Comparison of ENCODE assay signal across 14 cellular contexts in the genomic region with DNA sequence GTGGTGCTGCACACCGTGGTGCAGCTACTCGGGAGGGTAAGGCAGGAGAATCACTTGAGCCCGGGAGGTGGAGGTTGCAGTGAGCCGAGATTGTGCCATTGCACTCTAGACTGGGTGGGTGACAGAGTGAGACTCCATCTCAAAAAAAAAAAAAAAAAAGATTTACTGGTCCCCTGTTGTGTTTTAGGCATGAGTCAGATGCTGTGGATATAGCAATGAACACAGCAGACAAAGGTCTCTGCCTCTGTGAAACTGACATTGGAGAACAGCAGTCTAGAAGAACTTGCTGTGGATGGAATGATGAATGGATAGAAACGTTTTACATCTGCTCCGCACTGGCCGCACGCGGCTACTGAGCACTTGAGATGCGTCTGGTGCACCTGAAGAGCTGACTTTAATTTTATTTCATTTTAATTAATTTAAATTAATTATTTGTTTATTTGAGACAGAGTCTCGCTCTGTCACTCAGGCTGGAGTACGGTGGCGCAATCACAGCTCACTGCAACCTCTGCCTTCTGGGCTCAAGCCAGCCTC. TPM values are rescaled to one million over a fixed set of nuclear protein-coding genes. Genes with fewer than 3 reads are reported as not detected.
DNase-seq lines count a peak whose midpoint lies in the region; ATAC-seq, FAIRE-seq and TF ChIP-seq lines count a peak whose summit lies in the region.
"Had no signal": no experiment of that assay in that cellular context is flagged by ENCODE, and none has a peak within 500 bp of the region (broad histone marks: within the 10 kb centered on the region; RNA-seq: fewer than 3 reads in every experiment).

No MANE protein-coding gene starts in this region.

- TF ChIP-seq POLR2A in K562 (conservative IDR thresholded peaks at IDR 0.05) = no peak

- H3K27me3 ChIP-seq in K562 (ENCODE audit: control insufficient read depth in 2 of 2, insufficient read depth in 2 of 2, low read length in 2 of 2) (no peaks in the 10 kb centered on the region), liver (ENCODE audit: control insufficient read depth in 4 of 4, insufficient read depth in 4 of 4, low read length in 3 of 4) (no peaks in the 10 kb centered on the region), upper lobe of right lung (no peaks in the 10 kb centered on the region)
- H3K27me3 ChIP-seq: cardiac muscle cell, MG63 had no signal

- POLR2A ChIA-PET in HEK293T (lab: Yijun Ruan, JAX) = no interaction called here
- POLR2A ChIA-PET in K562 (lab: Yijun Ruan, JAX) = interaction anchor here (0.9 to 1.0 kb wide), 2 partner anchors 11 to 17 kb away, joined by 3 read pairs; no protein-coding TSS in a partner anchor

- no peak for DNase-seq in HEK293T (ENCODE audit: extremely low spot score)
- no peak for DNase-seq in K562 (ENCODE audit: extremely low read depth in 1 of 4, low spot score in 3 of 4)
- DNase-seq in upper lobe of right lung = peak; percentile 42
- no peak for DNase-seq in NOMO-1 treated with dmso at 0.1 percent for 144 hours (lab: John Stamatoyannopoulos, UW; ENCODE audit: unreplicated experiment)
- no peak for DNase-seq in stimulated activated CD4-positive, alpha-beta T cell treated with anti-CD3 and anti-CD28 coated beads, Interleukin-12 subunit alpha, Interleukin-12 subunit beta, amount 100 ng/mL, for 4 hours
- DNase-seq in foreskin melanocyte = no peak
- DNase-seq: activated CD4-positive, alpha-beta T cell treated with anti-CD3 and anti-CD28 coated beads, Interleukin-2, amount 50 U/mL, for 1 hour; activated effector memory CD4-positive, alpha-beta T cell treated with anti-CD3 and anti-CD28 coated beads, Interleukin-2, amount 50 U/mL, for 16 hours; erythroblast; substantia nigra had no signal

- H3K9me1 ChIP-seq in K562 (ENCODE audit: control insufficient read depth, insufficient read depth, low read length) = no peaks in the 10 kb centered on the region

- no TSS peak for BruUV-seq in K562 (replicated peaks; lab: Mats Ljungman, UMichigan)

- intact Hi-C loops in K562 (cut with micrococcal nuclease) (no loop called here), upper lobe of right lung (cut with DNase I) (no loop called here)

- WGBS in K562 (ENCODE audit: insufficient coverage, low coverage, missing lambda C conversion rate) = 72% methylated on average over 13 of the region's 13 CpGs
- WGBS in liver = 85% methylated on average over 13 of the region's 13 CpGs

- TF ChIP-seq CTCF in K562 (IDR thresholded peaks at IDR 0.05 in 2 of 3, conservative IDR thresholded peaks at IDR 0.05 in 1 of 3; ENCODE audit: insufficient read depth in 2 of 3, low read depth in 1 of 3, low read length in 3 of 3) (no peak), liver (IDR thresholded peaks at IDR 0.05; ENCODE audit: low read depth, low read length, missing input control) (no peak), upper lobe of right lung (IDR thresholded peaks at IDR 0.05) (no peak)

- H2AFZ ChIP-seq in K562 (ENCODE audit: low read depth, low read length) = no peak overlapping the region

- peaks cover 10 to 36% of the 10 kb centered on the region in 2 experiments; a peak in 4 of 5 replicates for H3K4me1 ChIP-seq in K562 (replicated peaks in 1 of 2; ENCODE audit: control insufficient read depth in 2 of 2, insufficient read depth in 2 of 2, low read length in 2 of 2)
- H3K4me1 ChIP-seq in liver (ENCODE audit: control insufficient read depth in 4 of 4, insufficient read depth in 4 of 4, low read length in 3 of 4) = peaks cover 25 to 86% (median 62%) of the 10 kb centered on the region in 4 donors
- peaks cover 60% of the 10 kb centered on the region for H3K4me1 ChIP-seq in upper lobe of right lung

- no peak overlapping the region for H3K9ac ChIP-seq in K562 (ENCODE audit: insufficient read depth in 1 of 2, low read depth in 2 of 2, low read length in 2 of 2)
- no peak overlapping the region for H3K9ac ChIP-seq in liver (ENCODE audit: low read depth in 1 of 2, low read length in 2 of 2)

- no peak for TF ChIP-seq EP300 in K562 (IDR thresholded peaks at IDR 0.05; ENCODE audit: low read length)

- no peaks in the 10 kb centered on the region for H4K20me1 ChIP-seq in K562 (replicated peaks; ENCODE audit: control insufficient read depth, insufficient read depth, low read length)

- H3K79me2 ChIP-seq in K562 (ENCODE audit: control insufficient read depth, insufficient read depth, low read length) = no peaks in the 10 kb centered on the region

- no peak for FAIRE-seq in K562 (lab: Jason Lieb, UNC)

- TF ChIP-seq RAD21 in K562 (CRISPR knock-in tag; conservative IDR thresholded peaks at IDR 0.05 in 1 of 2, IDR thresholded peaks at IDR 0.05 in 1 of 2) = no peak
- TF ChIP-seq RAD21 in liver (IDR thresholded peaks at IDR 0.05) = no peak

- H3K36me3 ChIP-seq in K562 (ENCODE audit: control insufficient read depth, insufficient read depth, low read length) (no peaks in the 10 kb centered on the region), liver (ENCODE audit: control insufficient read depth in 4 of 4, insufficient read depth in 3 of 4, low read depth in 1 of 4, low read length in 3 of 4) (no peaks in the 10 kb centered on the region), upper lobe of right lung (no peaks in the 10 kb centered on the region)
- H3K36me3 ChIP-seq: cardiac muscle cell, MG63 had no signal

- no peak for ATAC-seq in K562
- ATAC-seq in upper lobe of right lung = no peak

- CTCF ChIA-PET in HEK293T (lab: Yijun Ruan, JAX) (interaction anchor here (1.8 to 2.7 kb wide), 2 partner anchors 98 to 102 kb away, joined by 9 read pairs; no protein-coding TSS in a partner anchor), K562 (lab: Yijun Ruan, JAX; ENCODE audit: low intra/inter-chr PET ratio) (no interaction called here)

- H3K9me3 ChIP-seq in K562 (replicated peaks; ENCODE audit: control insufficient read depth, insufficient read depth, low read depth, low read length) = no peaks in the 10 kb centered on the region
- H3K9me3 ChIP-seq in liver (ENCODE audit: control insufficient read depth in 4 of 4, low read length in 3 of 4) = no peaks in the 10 kb centered on the region
- H3K9me3 ChIP-seq in upper lobe of right lung = no peaks in the 10 kb centered on the region
- H3K9me3 ChIP-seq: MG63 had no signal

- H3K4me3 ChIP-seq in K562 (no peak overlapping the region), liver (ENCODE audit: low read depth in 1 of 3, low read length in 3 of 3) (no peak overlapping the region), upper lobe of right lung (no peak overlapping the region)
- H3K4me3 ChIP-seq: cardiac muscle cell, MG63 had no signal

- no peak overlapping the region for H3K27ac ChIP-seq in K562 (ENCODE audit: extremely low read depth, low read depth, low read length)
- peak overlapping the region; percentile 48 to 83 for H3K27ac ChIP-seq in liver (ENCODE audit: low read depth in 1 of 2, low read length in 2 of 2)
- no peak overlapping the region for H3K27ac ChIP-seq in upper lobe of right lung

- no peak overlapping the region for H3K4me2 ChIP-seq in K562 (ENCODE audit: insufficient read depth, low read length)

- in situ Hi-C loops in K562 (cut with MboI) = no loop called here

RNA-seq across cellular contexts. Expression of gene EPHA2, which starts 24.5 kb away (rescaled TPM):
- 0.55 and 1.5 TPM in 2 replicates for total RNA-seq in K562 (2011; cell fraction: chromatin; rRNA removed; ENCODE audit: low replicate concordance)
- total RNA-seq in K562 (2011; cell fraction: nucleolus; rRNA removed) = 0.79 and 1.2 TPM in 2 replicates
- 0.15 and 0.23 TPM in 2 replicates for total RNA-seq in K562 (2011; cell fraction: nucleoplasm; rRNA removed)
- not detected in 2 replicates for total RNA-seq in K562 (2014; rRNA removed)
- 0.04 and 0.06 TPM in 2 replicates for total RNA-seq in K562 (2014; rRNA removed; fragmentation: Illumina TruSeq; extraction: Trizol)
- total RNA-seq in K562 (2015; rRNA removed; fragmentation: Illumina TruSeq; extraction: Trizol) = not detected in 2 replicates
- 0.36 and 0.40 TPM in 2 replicates for total RNA-seq in K562 (2021)
- 0.16 and 0.17 TPM in 2 replicates for polyA plus RNA-seq in K562 (2011; rRNA removed)
- polyA plus RNA-seq in K562 (2011; cell fraction: cytosol; rRNA removed) = 0.09 and 0.70 TPM in 2 replicates
- 0.24 and 0.92 TPM in 2 replicates for polyA plus RNA-seq in K562 (2011; cell fraction: nucleus; rRNA removed)
- 0.07 and 0.09 TPM in 2 replicates for polyA plus RNA-seq in K562 (2012)
- polyA plus RNA-seq in K562 (2014; fragmentation: Illumina TruSeq; extraction: Trizol) = 0.07 and 0.12 TPM in 2 replicates
- polyA plus RNA-seq in K562 (2014; fragmentation: Nextera tagmentation; extraction: Ambion mirVana) = not detected
- polyA plus RNA-seq in K562 (2014; rRNA removed) = 0.05 TPM in 2 replicates
- 0.15 and 0.28 TPM in 2 replicates for polyA minus RNA-seq in K562 (2011; rRNA and poly(A)+ RNA removed)
- polyA minus RNA-seq in K562 (2011; cell fraction: cytosol; rRNA and poly(A)+ RNA removed) = 1.7 and 2.2 TPM in 2 replicates
- 0.33 and 0.81 TPM in 2 replicates for polyA minus RNA-seq in K562 (2011; cell fraction: nucleus; rRNA and poly(A)+ RNA removed)
- 10 to 100 TPM in 1 of 2 donors, 1 to 10 TPM in 1; 5.8 to 11.1 TPM for total RNA-seq in liver
- polyA plus RNA-seq in liver = 1 to 10 TPM; 2.9 to 7.9 TPM
- total RNA-seq in upper lobe of right lung = 44.8 TPM
- total RNA-seq: T-helper 1 cell treated with Interleukin-12 subunit alpha and Interleukin-12 subunit beta and Interleukin-4 antibody, amounts not matched to agents 30 ng/mL and 1 ng/mL, for 36 hours had no signal

RNA-seq across cellular contexts. Expression of gene ARHGEF19, which starts 32.1 kb away (rescaled TPM):
- total RNA-seq in K562 (2011; cell fraction: chromatin; rRNA removed; ENCODE audit: low replicate concordance) = 15.4 and 51.0 TPM in 2 replicates
- total RNA-seq in K562 (2011; cell fraction: nucleolus; rRNA removed) = 25.4 and 38.4 TPM in 2 replicates
- 20.2 and 22.1 TPM in 2 replicates for total RNA-seq in K562 (2011; cell fraction: nucleoplasm; rRNA removed)
- total RNA-seq in K562 (2014; rRNA removed) (6.3 and 7.0 TPM in 2 replicates), K562 (2014; rRNA removed; fragmentation: Illumina TruSeq; extraction: Trizol) (2.7 and 4.3 TPM in 2 replicates), K562 (2015; rRNA removed; fragmentation: Illumina TruSeq; extraction: Trizol) (5.2 and 6.0 TPM in 2 replicates), K562 (2021) (11.2 and 15.1 TPM in 2 replicates), liver (1 to 10 TPM in 1 of 2 donors, under 1 TPM in 1; 0.79 to 3.0 TPM), upper lobe of right lung (11.9 TPM)
- polyA plus RNA-seq in K562 (2011; rRNA removed) (21.0 and 33.1 TPM in 2 replicates), K562 (2014; fragmentation: Illumina TruSeq; extraction: Trizol) (4.4 and 10.8 TPM in 2 replicates), K562 (2014; fragmentation: Nextera tagmentation; extraction: Ambion mirVana) (1 to 10 TPM in 1 of 2 experiments, under 1 TPM in 1; 0.73 to 1.1 TPM), K562 (2014; rRNA removed) (14.8 and 17.1 TPM in 2 replicates), liver (1 to 10 TPM; 1.9 to 3.2 TPM)
- 31.5 and 39.3 TPM in 2 replicates for polyA plus RNA-seq in K562 (2011; cell fraction: cytosol; rRNA removed)
- polyA plus RNA-seq in K562 (2011; cell fraction: nucleus; rRNA removed) = 84.8 and 93.8 TPM in 2 replicates
- polyA plus RNA-seq in K562 (2012) = 14.3 and 15.2 TPM in 2 replicates
- 7.3 and 9.1 TPM in 2 replicates for polyA minus RNA-seq in K562 (2011; rRNA and poly(A)+ RNA removed)
- polyA minus RNA-seq in K562 (2011; cell fraction: cytosol; rRNA and poly(A)+ RNA removed) = 9.3 and 17.2 TPM in 2 replicates
- polyA minus RNA-seq in K562 (2011; cell fraction: nucleus; rRNA and poly(A)+ RNA removed) = 17.2 and 21.5 TPM in 2 replicates

RNA-seq across cellular contexts. Expression of gene CPLANE2, which starts 56.6 kb away (rescaled TPM):
- total RNA-seq in K562 (2011; cell fraction: chromatin; rRNA removed; ENCODE audit: low replicate concordance) = 6.0 and 32.3 TPM in 2 replicates
- 25.7 and 37.9 TPM in 2 replicates for total RNA-seq in K562 (2011; cell fraction: nucleolus; rRNA removed)
- 15.3 and 20.1 TPM in 2 replicates for total RNA-seq in K562 (2011; cell fraction: nucleoplasm; rRNA removed)
- 19.9 and 27.8 TPM in 2 replicates for total RNA-seq in K562 (2014; rRNA removed)
- total RNA-seq in K562 (2014; rRNA removed; fragmentation: Illumina TruSeq; extraction: Trizol) = 3.3 and 3.7 TPM in 2 replicates
- 8.0 and 8.3 TPM in 2 replicates for total RNA-seq in K562 (2015; rRNA removed; fragmentation: Illumina TruSeq; extraction: Trizol)
- total RNA-seq in K562 (2021) = 17.8 and 20.9 TPM in 2 replicates
- polyA plus RNA-seq in K562 (2011; rRNA removed) = 10.9 and 15.9 TPM in 2 replicates
- polyA plus RNA-seq in K562 (2011; cell fraction: cytosol; rRNA removed) = 14.2 and 28.7 TPM in 2 replicates
- 22.8 and 30.9 TPM in 2 replicates for polyA plus RNA-seq in K562 (2011; cell fraction: nucleus; rRNA removed)
- polyA plus RNA-seq in K562 (2012) = 16.0 and 21.8 TPM in 2 replicates
- polyA plus RNA-seq in K562 (2014; fragmentation: Illumina TruSeq; extraction: Trizol) = 8.1 and 13.6 TPM in 2 replicates
- polyA plus RNA-seq in K562 (2014; fragmentation: Nextera tagmentation; extraction: Ambion mirVana) = under 1 TPM; 0.17 to 0.32 TPM
- polyA plus RNA-seq in K562 (2014; rRNA removed) = 10.3 and 15.5 TPM in 2 replicates
- 11.8 and 19.8 TPM in 2 replicates for polyA minus RNA-seq in K562 (2011; rRNA and poly(A)+ RNA removed)
- 18.6 and 24.7 TPM in 2 replicates for polyA minus RNA-seq in K562 (2011; cell fraction: cytosol; rRNA and poly(A)+ RNA removed)
- 21.7 and 22.7 TPM in 2 replicates for polyA minus RNA-seq in K562 (2011; cell fraction: nucleus; rRNA and poly(A)+ RNA removed)
- total RNA-seq in liver = 1 to 10 TPM; 2.5 to 2.7 TPM
- polyA plus RNA-seq in liver = 1 to 10 TPM in 1 of 2 donors, under 1 TPM in 1; 0.96 to 2.4 TPM
- 11.7 TPM for total RNA-seq in upper lobe of right lung

Comparison
In these comparisons a context has a peak if more than half of its experiments do, and no peak if none do; other contexts are left out.
1. H3K27ac ChIP-seq: peak in liver (2 of 2); none in K562 (single experiment) and upper lobe of right lung (single experiment).